In the genomic region with DNA sequence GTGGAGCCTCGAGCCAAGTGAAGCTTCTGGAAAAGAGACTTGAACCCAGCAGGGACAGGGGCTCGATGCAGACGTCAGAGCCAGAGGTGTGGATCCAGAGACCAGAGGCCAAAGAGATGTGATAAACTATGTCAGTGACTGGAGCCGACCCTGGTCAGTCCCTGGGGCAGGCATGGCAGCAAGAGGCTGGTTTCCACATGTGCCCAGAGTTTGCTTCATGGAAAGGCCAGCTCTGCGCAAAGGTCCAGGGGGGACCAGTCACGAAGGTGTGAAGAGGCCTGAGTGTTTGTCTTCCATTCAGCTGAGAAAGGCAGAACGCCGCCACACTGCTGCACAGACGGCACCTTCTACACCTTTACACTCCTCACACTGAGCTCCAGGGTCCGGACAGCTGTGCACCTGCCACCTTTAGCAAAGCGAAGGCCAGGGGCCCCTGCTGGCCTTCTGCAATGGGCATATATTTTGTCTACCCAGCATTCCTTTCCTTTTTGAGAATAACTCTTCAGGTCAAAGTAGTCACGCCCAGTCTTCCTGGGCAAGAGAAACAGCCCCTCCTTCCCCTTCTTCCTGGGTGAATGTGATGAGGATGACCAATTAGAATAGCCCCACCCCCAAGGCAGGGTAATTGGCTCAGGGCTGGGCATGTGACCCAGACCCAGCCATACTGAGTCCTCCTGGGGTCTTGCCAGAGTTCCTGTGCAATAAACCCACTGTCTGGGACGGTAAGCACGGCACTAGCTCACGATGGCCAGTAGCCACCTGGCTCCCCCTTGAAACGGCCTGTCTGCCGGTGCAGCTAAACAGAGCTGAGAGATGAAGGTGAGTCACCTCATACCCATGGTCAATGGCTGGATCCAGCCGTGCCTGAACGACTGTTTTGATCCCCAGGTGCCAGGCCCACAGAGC, we compare ENCODE assay signal across 18 cellular contexts. TPM values are rescaled to one million over a fixed set of nuclear protein-coding genes. Genes with fewer than 3 reads are reported as not detected.
DNase-seq lines count a peak whose midpoint lies in the region; ATAC-seq, FAIRE-seq and TF ChIP-seq lines count a peak whose summit lies in the region.
"Had no signal": no experiment of that assay in that cellular context is flagged by ENCODE, and none has a peak within 500 bp of the region (broad histone marks: within the 10 kb centered on the region; RNA-seq: fewer than 3 reads in every experiment).

No MANE protein-coding gene starts in this region.

- no peak overlapping the region; the same call in 1 of the 2 replicates for H3K4me2 ChIP-seq in HepG2 (ENCODE audit: low read depth, low read length)
- H3K4me2 ChIP-seq: BLaER1 had no signal

- DNase-seq in MG63 (peak; percentile 34), SK-N-DZ (ENCODE audit: low spot score) (peak; percentile 60), HepG2 (ENCODE audit: low spot score) (no peak), upper lobe of left lung (peak in 1 of 2 donors; percentile 56), COLO829 (ENCODE audit: low spot score) (no peak)
- DNase-seq: activated CD4-positive, alpha-beta T cell treated with anti-CD3 and anti-CD28 coated beads for 4 hours; brain microvascular endothelial cell; immature natural killer cell; NCI-H446; T-helper 9 cell had no signal

- no peak for ATAC-seq in HepG2
- ATAC-seq in upper lobe of left lung (ENCODE audit: low FRiP score in 2 of 2), result peak in 1 of 2 donors; percentile 52
- ATAC-seq in HG02642 (IDR thresholded peaks at IDR 0.05; ENCODE audit: poor library complexity, unreplicated experiment), result no peak
- ATAC-seq in GM21717 (IDR thresholded peaks at IDR 0.05; ENCODE audit: unreplicated experiment), result no peak
- ATAC-seq: activated naive CD4-positive, alpha-beta T cell treated with anti-CD3 and anti-CD28 coated beads, Interleukin-2, amount 50 U/mL, for 72 hours had no signal

- H3K4me3 ChIP-seq in MG63 (no peak overlapping the region), HepG2 (replicated peaks in 1 of 3; ENCODE audit: insufficient read depth in 1 of 3, low read depth in 2 of 3, low read length in 3 of 3) (0 out of 6 replicates have a peak overlapping the region, but pooled peaks of 1 of the 3 experiments have one; percentile 26), upper lobe of left lung (no peak overlapping the region)
- H3K4me3 ChIP-seq: BLaER1, esophagus muscularis mucosa, SJSA1, thoracic aorta had no signal

- TF ChIP-seq CTCF in HepG2 (CRISPR knock-in tag; IDR thresholded peaks at IDR 0.05) (no peak), upper lobe of left lung (IDR thresholded peaks at IDR 0.05) (no peak)

- intact Hi-C loops in HepG2 (cut with micrococcal nuclease; ENCODE audit: unreplicated experiment), result no loop called here

- H3K27me3 ChIP-seq in MG63 (no peaks in the 10 kb centered on the region), HepG2 (ENCODE audit: control insufficient read depth in 1 of 2, insufficient read depth in 2 of 2, low read length in 2 of 2) (no peaks in the 10 kb centered on the region), upper lobe of left lung (no peaks in the 10 kb centered on the region)
- H3K27me3 ChIP-seq: BLaER1, brain microvascular endothelial cell, neutrophil, SJSA1 had no signal

- no peaks in the 10 kb centered on the region for H4K20me1 ChIP-seq in HepG2 (ENCODE audit: insufficient read depth, low read length)
- H4K20me1 ChIP-seq: BLaER1 had no signal

- no peaks in the 10 kb centered on the region for H3K9me3 ChIP-seq in MG63
- H3K9me3 ChIP-seq in HepG2 (ENCODE audit: low read length), result no peaks in the 10 kb centered on the region
- H3K9me3 ChIP-seq in upper lobe of left lung, result no peaks in the 10 kb centered on the region
- H3K9me3 ChIP-seq: esophagus muscularis mucosa, neutrophil, SJSA1, thoracic aorta had no signal

- TF ChIP-seq RAD21 in HepG2 (CRISPR knock-in tag; IDR thresholded peaks at IDR 0.05), result no peak

- no peaks in the 10 kb centered on the region for H3K36me3 ChIP-seq in MG63
- no peaks in the 10 kb centered on the region; a peak in 1 of 5 replicates for H3K36me3 ChIP-seq in HepG2 (replicated peaks in 1 of 2; ENCODE audit: control insufficient read depth in 1 of 2, insufficient read depth in 2 of 2, low read length in 2 of 2)
- no peaks in the 10 kb centered on the region for H3K36me3 ChIP-seq in upper lobe of left lung
- H3K36me3 ChIP-seq: BLaER1, brain microvascular endothelial cell, esophagus muscularis mucosa, neutrophil, SJSA1, thoracic aorta had no signal

- POLR2A ChIA-PET in HepG2 (lab: Yijun Ruan, JAX), result interaction anchor here (0.7 kb wide), 1 partner anchor 29 kb away, joined by 4 read pairs; no protein-coding TSS in a partner anchor

- BruUV-seq in HepG2 (replicated peaks; lab: Mats Ljungman, UMichigan), result no TSS peak

- no peak overlapping the region for H3K27ac ChIP-seq in HepG2 (ENCODE audit: extremely low read length, insufficient read depth, low read length)
- H3K27ac ChIP-seq in upper lobe of left lung, result peak overlapping the region; percentile 86 to 92 (median 90)
- H3K27ac ChIP-seq: BLaER1, brain microvascular endothelial cell, esophagus muscularis mucosa, neutrophil, SJSA1, thoracic aorta had no signal

- CTCF ChIA-PET in HepG2 (lab: Yijun Ruan, JAX; ENCODE audit: low intra/inter-chr PET ratio, low total read pairs), result no interaction called here

- no peak overlapping the region for H3K9ac ChIP-seq in HepG2 (ENCODE audit: insufficient read depth, low read depth, low read length)
- H3K9ac ChIP-seq: BLaER1 had no signal

- TF ChIP-seq EP300 in HepG2 (IDR thresholded peaks at IDR 0.05; ENCODE audit: low read depth in 2 of 2, low read length in 2 of 2) (no peak), HepG2 (CRISPR knock-in tag; IDR thresholded peaks at IDR 0.05; ENCODE audit: borderline replicate concordance) (no peak), upper lobe of left lung (IDR thresholded peaks at IDR 0.05) (no peak)

- peaks cover 31% of the 10 kb centered on the region for H3K79me2 ChIP-seq in HepG2 (ENCODE audit: insufficient read depth, low read length)

- H3K4me1 ChIP-seq in HepG2 (ENCODE audit: insufficient read depth, low read length) (peaks cover 48% of the 10 kb centered on the region), upper lobe of left lung (peaks cover 36 to 60% (median 47%) of the 10 kb centered on the region in 4 donors)
- H3K4me1 ChIP-seq: SJSA1 had no signal

- whole genome bisulfite sequencing in HepG2 (ENCODE audit: low lambda C conversion rate), result 94% methylated on average over 11 of the region's 19 CpGs
- 62 to 72% methylated on average over 14 to 18 of the region's 19 CpGs for whole genome bisulfite sequencing in upper lobe of left lung, 2 donors

- FAIRE-seq in HepG2 (lab: Jason Lieb, UNC), result no peak

- TF ChIP-seq POLR2A in HepG2 (IDR thresholded peaks at IDR 0.05; ENCODE audit: insufficient read depth in 1 of 2, low read depth in 2 of 2, low read length in 2 of 2) (no peak), upper lobe of left lung (IDR thresholded peaks at IDR 0.05) (peak in 1 of 4 donors; percentile 21)

- in situ Hi-C loops in HepG2 (cut with HindIII; ENCODE audit: extremely low pct_ligation_motif_present, low pct_unique_long_range_greater_than_20kb), result no loop called here

- H2AFZ ChIP-seq in HepG2 (ENCODE audit: low read length), result no peak overlapping the region

TF ChIP-seq in HepG2, 621 proteins besides CTCF, POLR2A, EP300 and RAD21 (continues in another document):
- TF ChIP-seq MAF1 (CRISPR knock-in tag; IDR thresholded peaks at IDR 0.05; ENCODE audit: borderline replicate concordance) (no peak), HMGXB4 (CRISPR knock-in tag; IDR thresholded peaks at IDR 0.05; ENCODE audit: borderline replicate concordance in 1 of 2, low read depth in 1 of 2) (no peak), ZNF329 (CRISPR knock-in tag; IDR thresholded peaks at IDR 0.05; ENCODE audit: low read depth) (peak; percentile 96)

RNA-seq across cellular contexts. Expression of gene RPH3AL, which starts 2.3 kb away (rescaled TPM):
- 0.64 and 2.3 TPM in 2 replicates for total RNA-seq in MG63 (2014; rRNA removed; shearing (Covaris generic); ENCODE audit: low replicate concordance)
- polyA plus RNA-seq in SK-N-DZ (2014; cell fraction: cytosol; rRNA removed), result 48.2 and 70.3 TPM in 2 replicates
- polyA plus RNA-seq in SK-N-DZ (2014; cell fraction: nucleus; rRNA removed), result 16.2 and 17.4 TPM in 2 replicates
- total RNA-seq in HepG2 (2016; rRNA removed; fragmentation: Illumina TruSeq; extraction: Trizol) (6.7 and 7.8 TPM in 2 replicates), upper lobe of left lung (10 to 100 TPM; 33.6 to 93.2 (median 54.3) TPM)
- 10.8 and 13.9 TPM in 2 replicates for total RNA-seq in HepG2 (2016; cell fraction: cytosol; rRNA removed; fragmentation: Illumina TruSeq; extraction: Trizol; ENCODE audit: low read depth)
- total RNA-seq in HepG2 (2016; cell fraction: insoluble cytoplasmic fraction; rRNA removed; fragmentation: Illumina TruSeq; extraction: Trizol), result 8.0 and 8.6 TPM in 2 replicates
- 12.1 and 13.4 TPM in 2 replicates for total RNA-seq in HepG2 (2016; cell fraction: membrane; rRNA removed; fragmentation: Illumina TruSeq; extraction: Trizol)
- 6.4 and 8.4 TPM in 2 replicates for total RNA-seq in HepG2 (2016; cell fraction: nucleus; rRNA removed; fragmentation: Illumina TruSeq; extraction: Trizol)
- polyA plus RNA-seq in HepG2 (2011; rRNA removed), result 16.4 and 20.7 TPM in 2 replicates
- 14.3 and 17.0 TPM in 2 replicates for polyA plus RNA-seq in HepG2 (2011; cell fraction: cytosol; rRNA removed)
- polyA plus RNA-seq in HepG2 (2011; cell fraction: nucleus; rRNA removed), result 21.3 and 26.7 TPM in 2 replicates
- polyA plus RNA-seq in HepG2 (2012), result 11.7 and 14.0 TPM in 2 replicates
- polyA plus RNA-seq in HepG2 (2016; cell fraction: cytosol; fragmentation: Illumina TruSeq; extraction: Trizol; ENCODE audit: low read depth), result 4.1 and 4.3 TPM in 2 replicates
- 6.7 and 7.3 TPM in 2 replicates for polyA plus RNA-seq in HepG2 (2016; cell fraction: insoluble cytoplasmic fraction; fragmentation: Illumina TruSeq; extraction: Trizol; ENCODE audit: low read depth)
- polyA plus RNA-seq in HepG2 (2016; cell fraction: membrane; fragmentation: Illumina TruSeq; extraction: Trizol; ENCODE audit: low read depth), result 9.3 and 12.3 TPM in 2 replicates
- polyA plus RNA-seq in HepG2 (2016; cell fraction: nucleus; fragmentation: Illumina TruSeq; extraction: Trizol; ENCODE audit: insufficient read depth, low read depth), result 8.0 and 9.6 TPM in 2 replicates
- 4.7 and 30.0 TPM in 2 replicates for polyA minus RNA-seq in HepG2 (2011; rRNA and poly(A)+ RNA removed; ENCODE audit: low replicate concordance)
- polyA minus RNA-seq in HepG2 (2011; cell fraction: cytosol; rRNA and poly(A)+ RNA removed), result 12.5 TPM in 2 replicates
- polyA minus RNA-seq in HepG2 (2011; cell fraction: nucleus; rRNA and poly(A)+ RNA removed), result 29.4 and 31.1 TPM in 2 replicates

Comparison
In these comparisons a context has a peak if more than half of its experiments do, and no peak if none do; other contexts are left out.
1. DNase-seq: peak in MG63 (single experiment) and SK-N-DZ (single experiment); none in HepG2 (single experiment) and COLO829 (single experiment).